8 cellular contexts compared by ENCODE assay signal in genomic region chr11:112453601-112454577, GRCh38.
DNase-seq lines count a peak whose midpoint lies in the region.

No MANE protein-coding gene starts in this region.

- H3K4me3 ChIP-seq in Karpas-422 (ENCODE audit: low read length) = no peak overlapping the region

- H3K79me2 ChIP-seq in Karpas-422 (ENCODE audit: low read length) = no peaks in the 10 kb centered on the region

- H3K27me3 ChIP-seq in Karpas-422 (ENCODE audit: low read length) = no peaks in the 10 kb centered on the region

- no peaks in the 10 kb centered on the region for H3K9me2 ChIP-seq in Karpas-422 (replicated peaks; ENCODE audit: insufficient read depth, low read length)

- DNase-seq in NCI-H510A treated with DMSO at 0.1 percent for 48 hours (lab: John Stamatoyannopoulos, UW) (peak; percentile 11), NCI-H510A (lab: John Stamatoyannopoulos, UW) (no peak), Karpas-422 (peak; percentile 68), germinal center (ENCODE audit: low spot score) (peak; percentile 57), DMS114 treated with DMSO at 0.1 percent for 48 hours (lab: John Stamatoyannopoulos, UW; ENCODE audit: unreplicated experiment) (no peak), putamen (ENCODE audit: low spot score) (no peak)
- peak; percentile 2 for DNase-seq in activated CD8-positive, alpha-beta memory T cell treated with anti-CD3 and anti-CD28 coated beads for 4 hours (ENCODE audit: low read depth in 2 of 2)
- peak; percentile 3 for DNase-seq in stimulated activated CD4-positive, alpha-beta T cell treated with anti-CD3 and anti-CD28 coated beads, Interleukin-2, amount 100 ng/mL, for 4 hours (ENCODE audit: low read depth)

- H3K4me2 ChIP-seq in Karpas-422 (ENCODE audit: low read depth, low read length, poor library complexity, severe bottlenecking) = no peak overlapping the region

- no peaks in the 10 kb centered on the region for H4K20me1 ChIP-seq in Karpas-422 (ENCODE audit: insufficient read depth, low read depth, low read length)

- H3K27ac ChIP-seq in Karpas-422 (ENCODE audit: low read length) = no peak overlapping the region

- no peaks in the 10 kb centered on the region for H3K4me1 ChIP-seq in Karpas-422 (ENCODE audit: low read length)

- no peak overlapping the region for H2AFZ ChIP-seq in Karpas-422 (ENCODE audit: low read length)

- no peaks in the 10 kb centered on the region for H3K9me3 ChIP-seq in Karpas-422 (ENCODE audit: low read length)

- no peaks in the 10 kb centered on the region for H3K36me3 ChIP-seq in Karpas-422 (ENCODE audit: insufficient read depth, low read length)

- no peak overlapping the region for H3K9ac ChIP-seq in Karpas-422 (ENCODE audit: low read length)

Comparison
In these comparisons a context has a peak if more than half of its experiments do, and no peak if none do; other contexts are left out.
1. DNase-seq: peak in NCI-H510A treated with DMSO at 0.1 percent for 48 hours (single experiment), Karpas-422 (single experiment), activated CD8-positive, alpha-beta memory T cell treated with anti-CD3 and anti-CD28 coated beads for 4 hours (2 of 2), germinal center (single experiment) and stimulated activated CD4-positive, alpha-beta T cell treated with anti-CD3 and anti-CD28 coated beads, Interleukin-2, amount 100 ng/mL, for 4 hours (single experiment); none in NCI-H510A (single experiment), DMS114 treated with DMSO at 0.1 percent for 48 hours (single experiment) and putamen (single experiment).